8 cellular contexts compared by ENCODE assay signal in genomic region chr3:15983232-15983631, GRCh38.
DNase-seq lines count a peak whose midpoint lies in the region; FAIRE-seq and TF ChIP-seq lines count a peak whose summit lies in the region.

No MANE protein-coding gene starts in this region.

- no peaks in the 10 kb centered on the region for H3K79me2 ChIP-seq in GM23248 (ENCODE audit: insufficient read depth)

- H3K27me3 ChIP-seq in GM23248 (replicated peaks; ENCODE audit: insufficient read depth) (no peaks in the 10 kb centered on the region), thyroid gland (no peaks in the 10 kb centered on the region)

- POLR2A ChIA-PET in GM10248 (lab: Yijun Ruan, JAX): no interaction called here

- in situ Hi-C loops in GM23248 (cut with MboI): no loop called here

- H3K4me2 ChIP-seq in GM23248 (ENCODE audit: unreplicated experiment): peak overlapping the region; percentile 68

- peaks cover 40% of the 10 kb centered on the region for H3F3A ChIP-seq in GM23248 (ENCODE audit: insufficient read depth)

- TF ChIP-seq CTCF in WI38 (IDR thresholded peaks at IDR 0.05; ENCODE audit: low read depth, low read length) (no peak), thyroid gland (IDR thresholded peaks at IDR 0.05) (no peak), GM10248 (IDR thresholded peaks at IDR 0.05; ENCODE audit: control extremely low read depth, extremely low read depth, low read depth, missing control alignments) (no peak)

- 0 to 8% methylated on average over 2 of the region's 2 CpGs for WGBS in GM23248 (ENCODE audit: low coverage in 1 of 2, low lambda C conversion rate in 2 of 2, missing lambda C conversion rate in 2 of 2), 2 experiments
- 74 to 95% methylated on average over 2 of the region's 2 CpGs for WGBS in thyroid gland, 2 donors

- FAIRE-seq in frontal cortex (lab: Jason Lieb, UNC): no peak

- H4K20me1 ChIP-seq in GM23248 (ENCODE audit: insufficient read depth): no peaks in the 10 kb centered on the region

- H3K9me2 ChIP-seq in GM23248 (ENCODE audit: insufficient read depth): no peaks in the 10 kb centered on the region

- H3K9ac ChIP-seq in GM23248: peak overlapping the region; percentile 71

- H3K9me3 ChIP-seq in GM23248 (ENCODE audit: low read depth): no peaks in the 10 kb centered on the region
- H3K9me3 ChIP-seq in thyroid gland: no peaks in the 10 kb centered on the region

- H2AFZ ChIP-seq in GM23248: peak overlapping the region; percentile 58

- TF ChIP-seq POLR2A in thyroid gland (IDR thresholded peaks at IDR 0.05): no peak

- H3K4me1 ChIP-seq in GM23248 (ENCODE audit: insufficient read depth): peaks cover 25% of the 10 kb centered on the region
- H3K4me1 ChIP-seq in thyroid gland: no peaks in the 10 kb centered on the region

- H3K36me3 ChIP-seq in GM23248 (ENCODE audit: low read depth): no peaks in the 10 kb centered on the region
- no peaks in the 10 kb centered on the region for H3K36me3 ChIP-seq in thyroid gland

- peak overlapping the region; percentile 92 for H3K27ac ChIP-seq in GM23248
- peak overlapping the region in 17 of 21 experiments; percentile 16 to 84 (median 60) for H3K27ac ChIP-seq in skin epidermis
- H3K27ac ChIP-seq in thyroid gland: no peak overlapping the region

- DNase-seq in GM23248 (peak; percentile 93), foreskin melanocyte (peak; percentile 95), SIG-M5 treated with dmso at 0.1 percent for 504 hours (lab: John Stamatoyannopoulos, UW; ENCODE audit: unreplicated experiment) (no peak), thyroid gland (no peak), frontal cortex (ENCODE audit: low spot score in 2 of 2) (no peak), GM10248 (ENCODE audit: extremely low spot score) (no peak)

- CTCF ChIA-PET in GM10248 (lab: Yijun Ruan, JAX): no interaction called here

- intact Hi-C loops in thyroid gland (cut with DNase I): no loop called here

- H3K4me3 ChIP-seq in GM23248 (peak overlapping the region; percentile 47), WI38 (ENCODE audit: low read depth, low read length) (peak overlapping the region; percentile 41), skin epidermis (no peak overlapping the region), thyroid gland (replicated peaks in 1 of 3) (no peak overlapping the region)

Comparison
In these comparisons a context has a peak if more than half of its experiments do, and no peak if none do; other contexts are left out.
1. DNase-seq: peak in GM23248 (single experiment) and foreskin melanocyte (single experiment); none in SIG-M5 treated with dmso at 0.1 percent for 504 hours (single experiment), thyroid gland (0 of 2), frontal cortex (0 of 2) and GM10248 (single experiment).
2. H3K27ac ChIP-seq: peak in GM23248 (single experiment) and skin epidermis (17 of 21); none in thyroid gland (0 of 3).
3. H3K4me3 ChIP-seq: peak in GM23248 (single experiment) and WI38 (single experiment); none in skin epidermis (0 of 7) and thyroid gland (0 of 3).